ENCODE assay signal across 38 cellular contexts in the genomic region with DNA sequence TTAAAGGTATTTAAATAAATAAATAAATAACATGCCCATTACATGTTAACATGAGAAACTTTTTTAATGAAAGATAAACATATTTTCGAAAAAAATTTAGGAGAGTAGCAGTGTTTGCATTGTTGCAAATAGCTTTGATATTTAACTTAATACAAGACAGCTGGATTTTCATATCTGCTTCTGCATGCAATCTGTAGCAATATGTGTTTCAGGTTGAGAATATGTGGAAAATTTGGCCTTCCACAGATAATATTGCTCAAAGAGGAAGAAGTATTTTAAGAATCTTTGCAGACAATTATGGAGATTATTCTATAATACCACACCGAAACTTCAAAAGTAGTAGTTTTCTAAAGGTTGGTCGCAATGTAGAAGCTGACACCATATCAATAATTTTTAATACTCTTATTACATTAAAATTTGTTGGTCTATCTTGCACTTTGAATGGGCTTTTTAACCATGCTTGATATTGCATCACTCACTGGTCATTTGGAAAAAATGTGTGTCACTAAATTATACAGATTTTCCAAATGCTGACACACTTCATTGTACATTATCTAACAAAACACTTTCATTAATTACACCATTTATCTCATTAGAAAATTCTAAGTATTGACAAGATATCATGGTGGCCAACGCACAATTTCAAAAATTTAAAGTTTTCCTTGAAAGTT.
"Had no signal": no experiment of that assay in that cellular context is flagged by ENCODE, and none has a peak within 500 bp of the region (broad histone marks: within the 10 kb centered on the region; RNA-seq: fewer than 3 reads in every experiment).

No MANE protein-coding gene starts in this region.

- H3K9me3 ChIP-seq: body of pancreas had no signal

- H3K27ac ChIP-seq: adrenal gland, body of pancreas, Peyer's patch, SJSA1, WERI-Rb-1 had no signal

- ATAC-seq: activated T-cell treated with anti-CD3 and anti-CD28 coated beads, Interleukin-2, amount 50 U/mL, for 72 hours; activated T-helper 17 cell treated with anti-CD3 and anti-CD28 coated beads, Interleukin-2, amount 50 U/mL, for 72 hours; body of pancreas; PC-3 had no signal

- H3K27me3 ChIP-seq: adrenal gland, body of pancreas, Peyer's patch, SJSA1 had no signal

- H3K4me1 ChIP-seq: adrenal gland, body of pancreas, Peyer's patch, SJSA1 had no signal

- H3K4me3 ChIP-seq: adrenal gland, body of pancreas, Peyer's patch, SJSA1 had no signal

- FAIRE-seq: astrocyte, bronchial epithelial cell had no signal

- H3K36me3 ChIP-seq: adrenal gland, Peyer's patch, SJSA1, WERI-Rb-1 had no signal

- DNase-seq: activated CD4-positive, alpha-beta memory T cell treated with anti-CD3 and anti-CD28 coated beads, Interleukin-2, amount 10 ng/mL, durations not matched to agents 7 days and 5 days; activated CD4-positive, alpha-beta T cell treated with anti-CD3 and anti-CD28 coated beads for 1 hour; activated CD4-positive, alpha-beta T cell treated with anti-CD3 and anti-CD28 coated beads for 48 hours; activated CD4-positive, CD25-positive, alpha-beta regulatory T cell; activated CD8-positive, alpha-beta memory T cell treated with anti-CD3 and anti-CD28 coated beads for 24 hours; activated effector memory CD4-positive, alpha-beta T cell treated with anti-CD3 and anti-CD28 coated beads, Interleukin-2, amount 50 U/mL, for 16 hours; activated naive CD4-positive, alpha-beta T cell; activated naive CD8-positive, alpha-beta T cell treated with anti-CD3 and anti-CD28 coated beads, Interleukin-2, amount 10 ng/mL, durations not matched to agents 7 days and 5 days; activated T-cell treated with anti-CD3 and anti-CD28 coated beads, Interleukin-2, amount 50 U/mL, for 1 hour; activated T-cell treated with anti-CD3 and anti-CD28 coated beads, Interleukin-2, amount 50 U/mL, for 72 hours; adrenal gland; body of pancreas; caudate nucleus; cerebellar nuclear complex; MM.1S; MV-4-11; NCI-H1092; NCI-H1436 treated with DMSO at 0.1 percent for 48 hours; NCI-H1694 treated with DMSO at 0.1 percent for 48 hours; NCI-H2029; NCI-H2171; NCI-H510A; NCI-H526; NCI-H748 treated with DMSO at 0.1 percent for 48 hours; NK-92 treated with Interleukin-12 subunit alpha and Interleukin-12 subunit beta, amount 100 ng/mL, for 24 hours; PC-3; Peyer's patch; RPMI8226; SHP77 treated with DMSO at 0.1 percent for 48 hours; SW 1271; T-helper 1 cell; T-helper 2 cell; T1000; WERI-Rb-1 had no signal
